ENCODE assay signal across 1 cellular context in the genomic region with DNA sequence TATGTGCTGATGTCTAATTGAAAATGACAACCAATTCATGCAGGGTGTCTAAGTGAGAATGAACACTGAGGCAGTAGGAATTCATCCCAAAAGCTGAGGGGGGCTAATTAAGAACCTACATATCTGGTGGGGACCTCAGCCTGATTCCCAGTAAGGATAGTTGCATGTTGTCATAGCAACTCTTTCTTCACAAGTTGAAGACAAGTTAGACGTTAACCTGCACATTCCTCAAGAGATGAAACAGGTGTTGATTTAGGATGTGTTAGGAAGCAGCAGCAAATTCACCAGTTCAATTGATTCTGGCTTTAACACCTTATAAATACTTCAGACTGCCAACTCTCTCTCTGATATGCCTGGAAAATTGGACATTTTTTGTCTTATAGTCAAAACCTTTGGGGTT.
A peak's percentile ranks its signal among the peaks of the same experiment; 100 is the strongest.
TF ChIP-seq lines count a peak whose summit lies in the region.

No MANE protein-coding gene starts in this region.

TF ChIP-seq in HepG2, 621 proteins besides CTCF, POLR2A, EP300 and RAD21:
- TF ChIP-seq RFX3 (CRISPR knock-in tag; IDR thresholded peaks at IDR 0.05) (0 out of 2 replicates have a peak, but pooled peaks have one; percentile 43), RFX1 (IDR thresholded peaks at IDR 0.05) (peak; percentile 21; the same call in 1 of the 2 replicates), KDM3A (CRISPR knock-in tag; IDR thresholded peaks at IDR 0.05; ENCODE audit: low read depth) (no peak)
